ENCODE assay signal across 10 cellular contexts in genomic region chr10:77416327-77417135, GRCh38.
DNase-seq lines count a peak whose midpoint lies in the region; ATAC-seq and TF ChIP-seq lines count a peak whose summit lies in the region.
"Had no signal": no experiment of that assay in that cellular context is flagged by ENCODE, and none has a peak within 500 bp of the region (broad histone marks: within the 10 kb centered on the region; RNA-seq: fewer than 3 reads in every experiment).

No MANE protein-coding gene starts in this region.

- TF ChIP-seq CTCF in fibroblast of villous mesenchyme (IDR thresholded peaks at IDR 0.05; ENCODE audit: insufficient read depth, low read depth, low read length) = no peak
- TF ChIP-seq CTCF in upper lobe of left lung (IDR thresholded peaks at IDR 0.05) = no peak

- H3K4me1 Mint-ChIP-seq in stimulated activated naive B cell treated with anti-CD40 and anti-IgM and Interleukin-4, amounts not matched to agents 10 μg/mL and 1 μg/mL and 100 μg/mL, for 72 hours = no peaks in the 10 kb centered on the region
- H3K4me1 Mint-ChIP-seq in activated CD4-positive, alpha-beta memory T cell treated with anti-CD3 and anti-CD28 coated beads, Interleukin-2, amount 10 ng/mL, durations not matched to agents 7 days and 5 days = no peaks in the 10 kb centered on the region
- H3K4me1 Mint-ChIP-seq: activated naive CD4-positive, alpha-beta T cell treated with anti-CD3 and anti-CD28 coated beads, Interleukin-2, amount 10 ng/mL, durations not matched to agents 7 days and 5 days had no signal

- 73 to 83% methylated on average over 14 of the region's 14 CpGs for WGBS in upper lobe of left lung, 2 donors

- CTCF ChIA-PET in activated CD4-positive, alpha-beta memory T cell treated with anti-CD3 and anti-CD28 coated beads, Interleukin-2, amount 10 ng/mL, durations not matched to agents 7 days and 5 days (lab: Charles Lee) = no interaction called here

- peak overlapping the region; percentile 10 for H3K27ac Mint-ChIP-seq in stimulated activated naive B cell treated with anti-CD40 and anti-IgM and Interleukin-4, amounts not matched to agents 10 μg/mL and 1 μg/mL and 100 μg/mL, for 72 hours
- H3K27ac Mint-ChIP-seq in activated CD4-positive, alpha-beta memory T cell treated with anti-CD3 and anti-CD28 coated beads, Interleukin-2, amount 10 ng/mL, durations not matched to agents 7 days and 5 days = no peak overlapping the region
- H3K27ac Mint-ChIP-seq: activated naive CD4-positive, alpha-beta T cell treated with anti-CD3 and anti-CD28 coated beads, Interleukin-2, amount 10 ng/mL, durations not matched to agents 7 days and 5 days had no signal

- no peaks in the 10 kb centered on the region for H3K27me3 ChIP-seq in upper lobe of left lung

- DNase-seq in EL (peak; percentile 98), SW 1271 (lab: John Stamatoyannopoulos, UW) (peak; percentile 15 to 63), fibroblast of villous mesenchyme (ENCODE audit: low read depth) (peak; percentile 76), NCI-H1048 (lab: John Stamatoyannopoulos, UW) (no peak), upper lobe of left lung (no peak)
- no peak for DNase-seq in stimulated activated naive B cell treated with anti-CD40 and anti-IgM and Interleukin-4, amounts not matched to agents 10 μg/mL and 1 μg/mL and 100 μg/mL, for 72 hours
- DNase-seq in activated CD4-positive, alpha-beta memory T cell treated with anti-CD3 and anti-CD28 coated beads, Interleukin-2, amount 10 ng/mL, durations not matched to agents 7 days and 5 days = no peak
- DNase-seq: activated CD4-positive, CD25-positive, alpha-beta regulatory T cell; activated naive CD4-positive, alpha-beta T cell treated with anti-CD3 and anti-CD28 coated beads, Interleukin-2, amount 10 ng/mL, durations not matched to agents 7 days and 5 days had no signal

- H3K36me3 ChIP-seq in upper lobe of left lung = no peaks in the 10 kb centered on the region

- H3K27me3 Mint-ChIP-seq in stimulated activated naive B cell treated with anti-CD40 and anti-IgM and Interleukin-4, amounts not matched to agents 10 μg/mL and 1 μg/mL and 100 μg/mL, for 72 hours = peaks cover 6 to 10% of the 10 kb centered on the region in 2 donors
- H3K27me3 Mint-ChIP-seq in activated CD4-positive, alpha-beta memory T cell treated with anti-CD3 and anti-CD28 coated beads, Interleukin-2, amount 10 ng/mL, durations not matched to agents 7 days and 5 days = no peaks in the 10 kb centered on the region
- H3K27me3 Mint-ChIP-seq: activated naive CD4-positive, alpha-beta T cell treated with anti-CD3 and anti-CD28 coated beads, Interleukin-2, amount 10 ng/mL, durations not matched to agents 7 days and 5 days had no signal

- ATAC-seq in stimulated activated naive B cell treated with anti-CD40 and anti-IgM and Interleukin-4, amounts not matched to agents 10 μg/mL and 1 μg/mL and 100 μg/mL, for 72 hours (replicated peaks) = no peak
- ATAC-seq in HG02623 (IDR thresholded peaks at IDR 0.05; ENCODE audit: unreplicated experiment) = no peak
- ATAC-seq in upper lobe of left lung (ENCODE audit: low FRiP score in 2 of 2) = no peak

- H3K4me1 ChIP-seq in upper lobe of left lung = peaks cover 0 to 6% (median 0%) of the 10 kb centered on the region in 4 donors

- no peak overlapping the region for H3K27ac ChIP-seq in upper lobe of left lung

- H3K9me3 ChIP-seq in upper lobe of left lung = no peaks in the 10 kb centered on the region

- no peak overlapping the region for H3K4me3 Mint-ChIP-seq in stimulated activated naive B cell treated with anti-CD40 and anti-IgM and Interleukin-4, amounts not matched to agents 10 μg/mL and 1 μg/mL and 100 μg/mL, for 72 hours
- no peak overlapping the region for H3K4me3 Mint-ChIP-seq in activated CD4-positive, alpha-beta memory T cell treated with anti-CD3 and anti-CD28 coated beads, Interleukin-2, amount 10 ng/mL, durations not matched to agents 7 days and 5 days
- H3K4me3 Mint-ChIP-seq: activated naive CD4-positive, alpha-beta T cell treated with anti-CD3 and anti-CD28 coated beads, Interleukin-2, amount 10 ng/mL, durations not matched to agents 7 days and 5 days had no signal

- H3K4me3 ChIP-seq in fibroblast of villous mesenchyme (ENCODE audit: low read depth, low read length) = no peak overlapping the region
- no peak overlapping the region for H3K4me3 ChIP-seq in upper lobe of left lung

- TF ChIP-seq EP300 in upper lobe of left lung (IDR thresholded peaks at IDR 0.05) = no peak

- no peak for TF ChIP-seq POLR2A in upper lobe of left lung (IDR thresholded peaks at IDR 0.05)

- H3K9me3 Mint-ChIP-seq in stimulated activated naive B cell treated with anti-CD40 and anti-IgM and Interleukin-4, amounts not matched to agents 10 μg/mL and 1 μg/mL and 100 μg/mL, for 72 hours = no peaks in the 10 kb centered on the region
- no peaks in the 10 kb centered on the region for H3K9me3 Mint-ChIP-seq in activated CD4-positive, alpha-beta memory T cell treated with anti-CD3 and anti-CD28 coated beads, Interleukin-2, amount 10 ng/mL, durations not matched to agents 7 days and 5 days
- H3K9me3 Mint-ChIP-seq: activated naive CD4-positive, alpha-beta T cell treated with anti-CD3 and anti-CD28 coated beads, Interleukin-2, amount 10 ng/mL, durations not matched to agents 7 days and 5 days had no signal

- no peaks in the 10 kb centered on the region for H3K36me3 Mint-ChIP-seq in stimulated activated naive B cell treated with anti-CD40 and anti-IgM and Interleukin-4, amounts not matched to agents 10 μg/mL and 1 μg/mL and 100 μg/mL, for 72 hours
- H3K36me3 Mint-ChIP-seq in activated CD4-positive, alpha-beta memory T cell treated with anti-CD3 and anti-CD28 coated beads, Interleukin-2, amount 10 ng/mL, durations not matched to agents 7 days and 5 days (ENCODE audit: low read depth) = no peaks in the 10 kb centered on the region
- H3K36me3 Mint-ChIP-seq: activated naive CD4-positive, alpha-beta T cell treated with anti-CD3 and anti-CD28 coated beads, Interleukin-2, amount 10 ng/mL, durations not matched to agents 7 days and 5 days had no signal

- POLR2A ChIA-PET in activated CD4-positive, alpha-beta memory T cell treated with anti-CD3 and anti-CD28 coated beads, Interleukin-2, amount 10 ng/mL, durations not matched to agents 7 days and 5 days (lab: Charles Lee) = no interaction called here

Comparison
In these comparisons a context has a peak if more than half of its experiments do, and no peak if none do; other contexts are left out.
1. DNase-seq: peak in EL (single experiment), SW 1271 (2 of 2) and fibroblast of villous mesenchyme (single experiment); none in stimulated activated naive B cell treated with anti-CD40 and anti-IgM and Interleukin-4, amounts not matched to agents 10 μg/mL and 1 μg/mL and 100 μg/mL, for 72 hours (single experiment), activated CD4-positive, alpha-beta memory T cell treated with anti-CD3 and anti-CD28 coated beads, Interleukin-2, amount 10 ng/mL, durations not matched to agents 7 days and 5 days (single experiment), NCI-H1048 (single experiment) and upper lobe of left lung (0 of 2).